In genomic region chr11:65573391-65574146, GRCh38 we compare ENCODE assay signal across 8 cellular contexts. TPM values are rescaled to one million over a fixed set of nuclear protein-coding genes. Genes with fewer than 3 reads are reported as not detected.
A peak's percentile ranks its signal among the peaks of the same experiment; 100 is the strongest.
DNase-seq lines count a peak whose midpoint lies in the region; ATAC-seq and TF ChIP-seq lines count a peak whose summit lies in the region.

No MANE protein-coding gene starts in this region.

- TSS peak; percentile 10 for BruUV-seq in HCT116 (replicated peaks; lab: Mats Ljungman, UMichigan)

- H3K36me3 ChIP-seq in HCT116 (ENCODE audit: control insufficient read depth in 1 of 2, insufficient read depth in 2 of 2, low read length in 2 of 2) (no peaks in the 10 kb centered on the region; a peak in 1 of 4 replicates), smooth muscle cell (ENCODE audit: low read depth) (no peaks in the 10 kb centered on the region)

- peaks cover 53 to 75% of the 10 kb centered on the region in 2 experiments for H3K4me1 ChIP-seq in HCT116 (ENCODE audit: control insufficient read depth in 1 of 2, insufficient read depth in 2 of 2, low read length in 2 of 2)
- H3K4me1 ChIP-seq in smooth muscle cell (ENCODE audit: low read depth), result peaks cover 32% of the 10 kb centered on the region

- H3K27ac ChIP-seq in HCT116 (ENCODE audit: low read depth, low read length), result peak overlapping the region; percentile 94
- peak overlapping the region; percentile 60 for H3K27ac ChIP-seq in smooth muscle cell (ENCODE audit: low read depth)

- H4K20me1 ChIP-seq in HCT116 (ENCODE audit: insufficient read depth) (no peaks in the 10 kb centered on the region), smooth muscle cell (ENCODE audit: low read depth) (peaks cover 23% of the 10 kb centered on the region)

- no peak for TF ChIP-seq RAD21 in HCT116 (IDR thresholded peaks at IDR 0.05; ENCODE audit: low read depth)

- H3K79me2 ChIP-seq in HCT116 (ENCODE audit: insufficient read depth, low read length) (peaks cover 61% of the 10 kb centered on the region), smooth muscle cell (ENCODE audit: low read depth) (peaks cover 33% of the 10 kb centered on the region)

- H3K36me3 Mint-ChIP-seq in activated CD4-positive, alpha-beta memory T cell treated with anti-CD3 and anti-CD28 coated beads for 36 hours, result peaks cover 32% of the 10 kb centered on the region

- ATAC-seq in HCT116 (no peak), left ventricle myocardium superior (no peak), HG03439 (IDR thresholded peaks at IDR 0.05; ENCODE audit: unreplicated experiment) (no peak), HG03520 (IDR thresholded peaks at IDR 0.05; ENCODE audit: unreplicated experiment) (no peak)

- H3K9ac ChIP-seq in HCT116 (ENCODE audit: low read length) (peak overlapping the region; percentile 98), smooth muscle cell (ENCODE audit: low read depth) (no peak overlapping the region)

- no peaks in the 10 kb centered on the region for H3K27me3 Mint-ChIP-seq in activated CD4-positive, alpha-beta memory T cell treated with anti-CD3 and anti-CD28 coated beads for 36 hours

- H3K9me2 ChIP-seq in HCT116 (ENCODE audit: insufficient read depth), result no peaks in the 10 kb centered on the region

- H3F3A ChIP-seq in smooth muscle cell (ENCODE audit: low read depth), result peaks cover 24% of the 10 kb centered on the region

- TF ChIP-seq POLR2A in HCT116 (IDR thresholded peaks at IDR 0.05; ENCODE audit: borderline replicate concordance, extremely low read depth, insufficient read depth, insufficient read length), result no peak

- RAD21 ChIA-PET in HCT116 (lab: Charles Lee; ENCODE audit: low non-redundant PET in 1 of 2, low total read pairs in 2 of 2, uncharacterized antibody in 2 of 2, unreplicated experiment in 2 of 2), result interaction anchor here in 1 of 2 experiments (1.5 kb wide), 1 partner anchor 16 kb away, joined by 3 read pairs; no protein-coding TSS in a partner anchor

- H3K9me3 Mint-ChIP-seq in activated CD4-positive, alpha-beta memory T cell treated with anti-CD3 and anti-CD28 coated beads for 36 hours, result no peaks in the 10 kb centered on the region

- H3K4me3 ChIP-seq in HCT116 (replicated peaks in 1 of 2; ENCODE audit: low read depth in 1 of 2, low read length in 2 of 2) (peak overlapping the region; percentile 97 to 100), smooth muscle cell (peak overlapping the region; percentile 90)

- TF ChIP-seq CTCF in HCT116 (IDR thresholded peaks at IDR 0.05 in 2 of 3, conservative IDR thresholded peaks at IDR 0.05 in 1 of 3; ENCODE audit: borderline replicate concordance in 1 of 3, insufficient read depth in 1 of 3, low read depth in 2 of 3, low read length in 2 of 3), result no peak
- TF ChIP-seq CTCF in smooth muscle cell (IDR thresholded peaks at IDR 0.05; ENCODE audit: borderline replicate concordance, insufficient read depth, poor library complexity, severe bottlenecking), result no peak

- H3K4me1 Mint-ChIP-seq in activated CD4-positive, alpha-beta memory T cell treated with anti-CD3 and anti-CD28 coated beads for 36 hours (ENCODE audit: low read depth), result peaks cover 52% of the 10 kb centered on the region

- H3K4me2 ChIP-seq in HCT116 (ENCODE audit: low read length) (peak overlapping the region; percentile 78), smooth muscle cell (peak overlapping the region; percentile 87)

- intact Hi-C loops in HCT116 (cut with micrococcal nuclease), result loop anchor here (5.0 kb wide), 1 partner anchor 191 kb away; the partner anchor contains the start of gene SLC25A45
- intact Hi-C loops in activated CD4-positive, alpha-beta memory T cell treated with anti-CD3 and anti-CD28 coated beads for 36 hours (cut with micrococcal nuclease), result loop anchor here (1.0 to 5.0 kb wide), 7 partner anchors 15 to 285 kb away; partner anchors contain the start of genes CFL1, SIPA1 and SLC25A45
- intact Hi-C loops in left ventricle myocardium superior (cut with micrococcal nuclease), result no loop called here

- WGBS in smooth muscle cell (ENCODE audit: low lambda C conversion rate), result 72% methylated on average over 24 of the region's 25 CpGs

- H2AFZ ChIP-seq in HCT116 (ENCODE audit: low read depth, low read length, poor library complexity, severe bottlenecking) (no peak overlapping the region), smooth muscle cell (ENCODE audit: low read depth) (no peak overlapping the region)

- POLR2A ChIA-PET in HCT116 (lab: Charles Lee), result interaction anchor here (1.1 to 3.9 kb wide), 3 partner anchors 15 to 66 kb away, joined by 4 to 15 read pairs (median 6); no protein-coding TSS in a partner anchor
- POLR2A ChIA-PET in activated CD4-positive, alpha-beta memory T cell treated with anti-CD3 and anti-CD28 coated beads for 36 hours (lab: Charles Lee), result interaction anchor here (0.5 to 3.2 kb wide), 8 partner anchors 13 to 1328 kb away, joined by 3 to 17 read pairs (median 4); partner anchors contain the start of gene PCNX3

- DNase-seq in HCT116 (ENCODE audit: low read depth, low spot score), result no peak
- peak; percentile 62 for DNase-seq in activated CD4-positive, alpha-beta memory T cell treated with anti-CD3 and anti-CD28 coated beads for 36 hours
- DNase-seq in left ventricle myocardium superior, result peak; percentile 49
- no peak for DNase-seq in smooth muscle cell (lab: John Stamatoyannopoulos, UW; ENCODE audit: unreplicated experiment)
- DNase-seq in OCI-M1 (lab: John Stamatoyannopoulos, UW), result no peak
- DNase-seq in COLO668 (lab: John Stamatoyannopoulos, UW; ENCODE audit: unreplicated experiment), result no peak

- H3K9me3 ChIP-seq in HCT116 (ENCODE audit: control insufficient read depth in 1 of 2, insufficient read depth in 1 of 2, low read depth in 1 of 2, low read length in 2 of 2) (no peaks in the 10 kb centered on the region), smooth muscle cell (replicated peaks; ENCODE audit: low read depth) (no peaks in the 10 kb centered on the region)

- H3K27me3 ChIP-seq in HCT116 (ENCODE audit: insufficient read depth, low read length) (no peaks in the 10 kb centered on the region), smooth muscle cell (ENCODE audit: low read depth) (no peaks in the 10 kb centered on the region)

- CTCF ChIA-PET in HCT116 (lab: Charles Lee), result interaction anchor here (1.0 to 4.5 kb wide), 6 partner anchors 13 to 64 kb away, joined by 3 to 89 read pairs (median 6); partner anchors contain the start of genes PCNX3 and SIPA1
- CTCF ChIA-PET in activated CD4-positive, alpha-beta memory T cell treated with anti-CD3 and anti-CD28 coated beads for 36 hours (lab: Charles Lee), result interaction anchor here (0.6 to 8.9 kb wide), 17 partner anchors 11 to 258 kb away, joined by 3 to 176 read pairs (median 4); partner anchors contain the start of genes KCNK7, LTBP3, MAP3K11 and PCNX3

- peak overlapping the region; percentile 83 for H3K27ac Mint-ChIP-seq in activated CD4-positive, alpha-beta memory T cell treated with anti-CD3 and anti-CD28 coated beads for 36 hours

- peak overlapping the region; percentile 79 for H3K4me3 Mint-ChIP-seq in activated CD4-positive, alpha-beta memory T cell treated with anti-CD3 and anti-CD28 coated beads for 36 hours

TF ChIP-seq in HCT116, 20 proteins besides CTCF, POLR2A, EP300 and RAD21 (continues in another document):
- no peak for TF ChIP-seq CBX3 (IDR thresholded peaks at IDR 0.05; ENCODE audit: low read depth)
- TF ChIP-seq ZBTB33 (IDR thresholded peaks at IDR 0.05; ENCODE audit: extremely low read depth, insufficient replicate concordance, low read length), result no peak
- TF ChIP-seq CEBPB (IDR thresholded peaks at IDR 0.05; ENCODE audit: low read depth), result no peak
- TF ChIP-seq YY1 (IDR thresholded peaks at IDR 0.05; ENCODE audit: extremely low read depth, insufficient replicate concordance, low read depth, low read length), result no peak
- no peak for TF ChIP-seq EZH2 (IDR thresholded peaks at IDR 0.05)

RNA-seq across cellular contexts. Expression of gene FAM89B, which starts 1.2 kb away (rescaled TPM):
- total RNA-seq in HCT116 (2021; ENCODE audit: unreplicated experiment) (60.0 TPM), left ventricle myocardium superior (39.3 TPM), smooth muscle cell (51.4 and 63.9 TPM in 2 replicates)
- 46.1 and 52.9 TPM in 2 replicates for polyA plus RNA-seq in HCT116 (2012)
- total RNA-seq in activated CD4-positive, alpha-beta memory T cell treated with anti-CD3 and anti-CD28 coated beads for 36 hours, result 10 to 100 TPM; 25.3 to 28.3 TPM
- 174 TPM in 2 replicates for polyA plus RNA-seq in smooth muscle cell

RNA-seq across cellular contexts. Expression of gene EHBP1L1, which starts 2.3 kb away (rescaled TPM):
- 105 TPM for total RNA-seq in HCT116 (2021; ENCODE audit: unreplicated experiment)
- 88.5 and 90.6 TPM in 2 replicates for polyA plus RNA-seq in HCT116 (2012)
- 100 to 1,000 TPM; 137 to 141 TPM for total RNA-seq in activated CD4-positive, alpha-beta memory T cell treated with anti-CD3 and anti-CD28 coated beads for 36 hours
- total RNA-seq in left ventricle myocardium superior, result 57.3 TPM
- 5.1 and 14.0 TPM in 2 replicates for total RNA-seq in smooth muscle cell
- polyA plus RNA-seq in smooth muscle cell, result 28.4 and 29.5 TPM in 2 replicates

RNA-seq across cellular contexts. Expression of gene ZNRD2, which starts 3.3 kb away (rescaled TPM):
- total RNA-seq in HCT116 (2021; ENCODE audit: unreplicated experiment), result 66.8 TPM
- polyA plus RNA-seq in HCT116 (2012), result 86.9 and 93.0 TPM in 2 replicates
- total RNA-seq in activated CD4-positive, alpha-beta memory T cell treated with anti-CD3 and anti-CD28 coated beads for 36 hours, result 10 to 100 TPM; 48.1 to 51.1 TPM
- total RNA-seq in left ventricle myocardium superior, result 25.0 TPM
- 45.9 and 55.5 TPM in 2 replicates for total RNA-seq in smooth muscle cell
- polyA plus RNA-seq in smooth muscle cell, result 105 and 108 TPM in 2 replicates

RNA-seq across cellular contexts. Expression of gene LTBP3, which starts 15.4 kb away (rescaled TPM):
- total RNA-seq in HCT116 (2021; ENCODE audit: unreplicated experiment) (248 TPM), left ventricle myocardium superior (77.5 TPM), smooth muscle cell (33.6 TPM in 2 replicates)
- polyA plus RNA-seq in HCT116 (2012), result 238 and 328 TPM in 2 replicates
- 10 to 100 TPM; 60.7 to 63.3 TPM for total RNA-seq in activated CD4-positive, alpha-beta memory T cell treated with anti-CD3 and anti-CD28 coated beads for 36 hours
- polyA plus RNA-seq in smooth muscle cell, result 46.4 and 53.9 TPM in 2 replicates

RNA-seq across cellular contexts. Expression of gene KCNK7, which starts 22.0 kb away (rescaled TPM):
- 0.61 TPM for total RNA-seq in HCT116 (2021; ENCODE audit: unreplicated experiment)
- 0.66 and 0.91 TPM in 2 replicates for polyA plus RNA-seq in HCT116 (2012)
- under 1 TPM; 0.29 to 0.31 TPM for total RNA-seq in activated CD4-positive, alpha-beta memory T cell treated with anti-CD3 and anti-CD28 coated beads for 36 hours
- total RNA-seq in left ventricle myocardium superior, result 0.94 TPM
- 1.7 TPM in 1 of 2 replicates, not detected in the other for total RNA-seq in smooth muscle cell
- not detected in 2 replicates for polyA plus RNA-seq in smooth muscle cell

Comparison
In these comparisons a context has a peak if more than half of its experiments do, and no peak if none do; other contexts are left out.
1. DNase-seq: peak in activated CD4-positive, alpha-beta memory T cell treated with anti-CD3 and anti-CD28 coated beads for 36 hours (single experiment) and left ventricle myocardium superior (single experiment); none in HCT116 (single experiment), smooth muscle cell (single experiment), OCI-M1 (single experiment) and COLO668 (single experiment).